ENCODE assay signal across 29 cellular contexts in the genomic region with DNA sequence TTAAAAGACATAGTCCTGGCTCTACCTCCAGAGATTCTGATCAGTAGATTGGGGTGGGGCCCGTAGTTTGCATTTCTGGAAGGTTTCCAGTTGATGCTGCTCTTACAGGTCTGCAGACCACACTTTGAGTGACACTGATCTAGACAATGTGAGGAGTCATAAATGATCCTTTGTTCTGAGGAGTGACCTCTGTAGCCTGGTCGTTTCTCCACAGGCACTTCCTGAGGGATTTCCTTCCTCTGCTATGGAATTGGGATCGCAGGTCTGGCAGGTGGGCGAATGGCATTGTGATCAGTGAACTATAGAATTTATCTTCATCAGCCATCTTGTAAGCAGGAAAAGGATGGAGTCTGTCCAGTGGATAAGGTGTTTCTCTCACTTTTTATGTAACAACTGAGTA. TPM values are rescaled to one million over a fixed set of nuclear protein-coding genes. Genes with fewer than 3 reads are reported as not detected.
DNase-seq lines count a peak whose midpoint lies in the region; ATAC-seq, FAIRE-seq and TF ChIP-seq lines count a peak whose summit lies in the region.
"Had no signal": no experiment of that assay in that cellular context is flagged by ENCODE, and none has a peak within 500 bp of the region (broad histone marks: within the 10 kb centered on the region; RNA-seq: fewer than 3 reads in every experiment).

No MANE protein-coding gene starts in this region.

- POLR2A ChIA-PET in activated CD4-positive, alpha-beta T cell treated with anti-CD3 and anti-CD28 coated beads, Interleukin-2, amount 10 ng/mL, durations not matched to agents 7 days and 5 days (lab: Charles Lee) = no interaction called here
- POLR2A ChIA-PET in K562 (lab: Yijun Ruan, JAX) (no interaction called here), HepG2 (lab: Yijun Ruan, JAX) (no interaction called here), PC-9 (lab: Charles Lee; ENCODE audit: unreplicated experiment) (no interaction called here)

- H3K4me3 Mint-ChIP-seq in activated CD4-positive, alpha-beta T cell treated with anti-CD3 and anti-CD28 coated beads, Interleukin-2, amount 10 ng/mL, durations not matched to agents 24 days and 14 days = no peak overlapping the region
- H3K4me3 Mint-ChIP-seq in activated CD4-positive, alpha-beta T cell treated with anti-CD3 and anti-CD28 coated beads, Interleukin-2, amount 10 ng/mL, durations not matched to agents 7 days and 5 days = no peak overlapping the region
- H3K4me3 Mint-ChIP-seq: activated B cell treated with CpG ODN at 0.5 μM for 24 hours; activated naive CD8-positive, alpha-beta T cell; memory B cell had no signal

- H3K36me3 ChIP-seq in K562 (ENCODE audit: control insufficient read depth, insufficient read depth, low read length) (peaks cover 84% of the 10 kb centered on the region), HepG2 (replicated peaks in 1 of 2; ENCODE audit: control insufficient read depth in 1 of 2, insufficient read depth in 2 of 2, low read length in 2 of 2) (peaks cover 3 to 29% of the 10 kb centered on the region in 2 experiments; a peak in 3 of 5 replicates), spleen (peaks cover 0 to 89% (median 55%) of the 10 kb centered on the region in 6 donors), PC-9 (ENCODE audit: low read depth) (peaks cover 51% of the 10 kb centered on the region)
- H3K36me3 ChIP-seq: ovary had no signal

- H3F3A ChIP-seq in PC-9 (ENCODE audit: insufficient read depth, low read depth) = 0 out of 2 replicates have a peak, but pooled peaks cover 3% of the 10 kb centered on the region

- H3K9me3 Mint-ChIP-seq in activated CD4-positive, alpha-beta T cell treated with anti-CD3 and anti-CD28 coated beads, Interleukin-2, amount 10 ng/mL, durations not matched to agents 24 days and 14 days = no peaks in the 10 kb centered on the region
- no peaks in the 10 kb centered on the region for H3K9me3 Mint-ChIP-seq in activated CD4-positive, alpha-beta T cell treated with anti-CD3 and anti-CD28 coated beads, Interleukin-2, amount 10 ng/mL, durations not matched to agents 7 days and 5 days
- H3K9me3 Mint-ChIP-seq: activated B cell treated with CpG ODN at 0.5 μM for 24 hours, memory B cell had no signal

- H3K27me3 Mint-ChIP-seq in activated CD4-positive, alpha-beta T cell treated with anti-CD3 and anti-CD28 coated beads, Interleukin-2, amount 10 ng/mL, durations not matched to agents 24 days and 14 days = no peaks in the 10 kb centered on the region
- H3K27me3 Mint-ChIP-seq in activated CD4-positive, alpha-beta T cell treated with anti-CD3 and anti-CD28 coated beads, Interleukin-2, amount 10 ng/mL, durations not matched to agents 7 days and 5 days = no peaks in the 10 kb centered on the region
- H3K27me3 Mint-ChIP-seq: activated B cell treated with CpG ODN at 0.5 μM for 24 hours; activated naive CD8-positive, alpha-beta T cell; memory B cell had no signal

- H4K20me1 ChIP-seq in K562 (replicated peaks; ENCODE audit: control insufficient read depth, insufficient read depth, low read length) (no peaks in the 10 kb centered on the region), HepG2 (ENCODE audit: insufficient read depth, low read length) (no peaks in the 10 kb centered on the region), PC-9 (ENCODE audit: insufficient read depth) (peaks cover 2% of the 10 kb centered on the region; the same call in 1 of the 2 replicates)

- H3K27ac ChIP-seq in K562 (ENCODE audit: extremely low read depth, low read depth, low read length) (no peak overlapping the region), HepG2 (ENCODE audit: extremely low read length, insufficient read depth, low read length) (no peak overlapping the region), spleen (no peak overlapping the region), PC-9 (no peak overlapping the region)
- H3K27ac ChIP-seq: KMS-11, ovary, testis had no signal

- H3K4me1 ChIP-seq in K562 (replicated peaks in 1 of 2; ENCODE audit: control insufficient read depth in 2 of 2, insufficient read depth in 2 of 2, low read length in 2 of 2) = peaks cover 0 to 10% of the 10 kb centered on the region in 2 experiments; a peak in 1 of 5 replicates
- H3K4me1 ChIP-seq in HepG2 (ENCODE audit: insufficient read depth, low read length) = peaks cover 25% of the 10 kb centered on the region
- H3K4me1 ChIP-seq in spleen = peaks cover 12 to 47% (median 27%) of the 10 kb centered on the region in 6 donors
- peaks cover 12% of the 10 kb centered on the region for H3K4me1 ChIP-seq in PC-9 (replicated peaks; ENCODE audit: insufficient read depth)

- TF ChIP-seq POLR2A in K562 (conservative IDR thresholded peaks at IDR 0.05) (no peak), HepG2 (IDR thresholded peaks at IDR 0.05; ENCODE audit: insufficient read depth in 1 of 2, low read depth in 2 of 2, low read length in 2 of 2) (no peak), spleen (IDR thresholded peaks at IDR 0.05) (no peak)

- peaks cover 20% of the 10 kb centered on the region for H3K4me1 Mint-ChIP-seq in activated CD4-positive, alpha-beta T cell treated with anti-CD3 and anti-CD28 coated beads, Interleukin-2, amount 10 ng/mL, durations not matched to agents 24 days and 14 days
- peaks cover 24% of the 10 kb centered on the region for H3K4me1 Mint-ChIP-seq in activated CD4-positive, alpha-beta T cell treated with anti-CD3 and anti-CD28 coated beads, Interleukin-2, amount 10 ng/mL, durations not matched to agents 7 days and 5 days

- WGBS in K562 (ENCODE audit: insufficient coverage, low coverage, missing lambda C conversion rate) = 79% methylated on average over 3 of the region's 4 CpGs
- WGBS in HepG2 (ENCODE audit: low lambda C conversion rate) = 59% methylated on average over 4 of the region's 4 CpGs
- WGBS in spleen, 5 donors = 56 to 71% (median 63%) methylated on average over 4 of the region's 4 CpGs

- ATAC-seq in K562 (peak; percentile 56), HepG2 (peak; percentile 66)
- ATAC-seq: stimulated activated naive CD8-positive, alpha-beta T cell treated with anti-CD3 and anti-CD28 coated beads, Interleukin-15, Interleukin-2, amounts not matched to agents 100 U/mL and 50 U/mL, for 24 hours had no signal

- H3K4me2 ChIP-seq in K562 (ENCODE audit: insufficient read depth, low read length) (no peak overlapping the region), HepG2 (ENCODE audit: low read depth, low read length) (no peak overlapping the region), PC-9 (no peak overlapping the region)
- H3K4me2 ChIP-seq: KMS-11 had no signal

- H3K9ac ChIP-seq in K562 (ENCODE audit: insufficient read depth in 1 of 2, low read depth in 2 of 2, low read length in 2 of 2) (no peak overlapping the region), HepG2 (ENCODE audit: insufficient read depth, low read depth, low read length) (no peak overlapping the region)
- H3K9ac ChIP-seq: KMS-11 had no signal

- no peak overlapping the region for H3K27ac Mint-ChIP-seq in activated CD4-positive, alpha-beta T cell treated with anti-CD3 and anti-CD28 coated beads, Interleukin-2, amount 10 ng/mL, durations not matched to agents 24 days and 14 days
- H3K27ac Mint-ChIP-seq in activated CD4-positive, alpha-beta T cell treated with anti-CD3 and anti-CD28 coated beads, Interleukin-2, amount 10 ng/mL, durations not matched to agents 7 days and 5 days = no peak overlapping the region
- H3K27ac Mint-ChIP-seq: activated B cell treated with CpG ODN at 0.5 μM for 24 hours; activated naive CD8-positive, alpha-beta T cell; memory B cell had no signal

- H3K4me3 ChIP-seq in K562 (no peak overlapping the region), HepG2 (replicated peaks in 1 of 3; ENCODE audit: insufficient read depth in 1 of 3, low read depth in 2 of 3, low read length in 3 of 3) (no peak overlapping the region), spleen (no peak overlapping the region), PC-9 (no peak overlapping the region)
- H3K4me3 ChIP-seq: ovary, testis had no signal

- no peak for TF ChIP-seq RAD21 in K562 (CRISPR knock-in tag; conservative IDR thresholded peaks at IDR 0.05 in 1 of 2, IDR thresholded peaks at IDR 0.05 in 1 of 2)
- TF ChIP-seq RAD21 in HepG2 (CRISPR knock-in tag; IDR thresholded peaks at IDR 0.05) = no peak

- intact Hi-C loops in activated CD4-positive, alpha-beta T cell treated with anti-CD3 and anti-CD28 coated beads, Interleukin-2, amount 10 ng/mL, durations not matched to agents 24 days and 14 days (cut with micrococcal nuclease) = loop anchor here (5.0 kb wide), 1 partner anchor 1578 kb away; the partner anchor contains the start of gene C3orf80
- intact Hi-C loops in K562 (cut with micrococcal nuclease) (loop anchor here (10.0 kb wide), 1 partner anchor 75 kb away; the partner anchor contains the start of gene MLF1), HepG2 (cut with micrococcal nuclease; ENCODE audit: unreplicated experiment) (loop anchor here (10.0 kb wide), 1 partner anchor 1035 kb away; no protein-coding TSS in a partner anchor), spleen (cut with DNase I; ENCODE audit: low total_unique reads) (no loop called here), PC-9 (cut with micrococcal nuclease; ENCODE audit: unreplicated experiment) (loop anchor here (10.0 kb wide), 1 partner anchor 1035 kb away; no protein-coding TSS in a partner anchor)

- DNase-seq in activated CD4-positive, alpha-beta T cell treated with anti-CD3 and anti-CD28 coated beads, Interleukin-2, amount 10 ng/mL, durations not matched to agents 24 days and 14 days = peak; percentile 35
- DNase-seq in activated CD4-positive, alpha-beta T cell treated with anti-CD3 and anti-CD28 coated beads, Interleukin-2, amount 10 ng/mL, durations not matched to agents 7 days and 5 days = no peak
- DNase-seq in HT1080 (ENCODE audit: low read depth) = peak; percentile 69
- peak in 3 of 4 experiments; percentile 21 to 34 (median 22) for DNase-seq in K562 (ENCODE audit: extremely low read depth in 1 of 4, low spot score in 3 of 4)
- peak; percentile 46 for DNase-seq in HepG2 (ENCODE audit: low spot score)
- DNase-seq in spleen = no peak
- no peak for DNase-seq in PC-9
- no peak for DNase-seq in stimulated activated CD4-positive, alpha-beta T cell treated with anti-CD3 and anti-CD28 coated beads, Interleukin-4, amount 100 ng/mL, for 4 hours
- DNase-seq: 8988T; activated B cell treated with CpG ODN at 0.5 μM for 24 hours; C1 segment of cervical spinal cord; COR-L47; DMS53; effector CD4-positive, alpha-beta T cell; MV-4-11; NCI-H1436; NCI-H2081 treated with DMSO at 0.1 percent for 48 hours; NCI-H226; ovary; retina; small intestine; stimulated activated naive CD8-positive, alpha-beta T cell treated with anti-CD3 and anti-CD28 coated beads, Interleukin-15, Interleukin-2, amounts not matched to agents 100 U/mL and 50 U/mL, for 24 hours; testis had no signal

- H3K9me1 ChIP-seq in K562 (ENCODE audit: control insufficient read depth, insufficient read depth, low read length) = no peaks in the 10 kb centered on the region

- H2AFZ ChIP-seq in K562 (ENCODE audit: low read depth, low read length) (no peak overlapping the region), HepG2 (ENCODE audit: low read length) (no peak overlapping the region), PC-9 (no peak overlapping the region)

- H3K36me3 Mint-ChIP-seq in activated CD4-positive, alpha-beta T cell treated with anti-CD3 and anti-CD28 coated beads, Interleukin-2, amount 10 ng/mL, durations not matched to agents 24 days and 14 days (ENCODE audit: low read depth) = peaks cover 54% of the 10 kb centered on the region
- H3K36me3 Mint-ChIP-seq in activated CD4-positive, alpha-beta T cell treated with anti-CD3 and anti-CD28 coated beads, Interleukin-2, amount 10 ng/mL, durations not matched to agents 7 days and 5 days (ENCODE audit: low read depth) = peaks cover 39% of the 10 kb centered on the region

- in situ Hi-C loops in K562 (cut with MboI) (loop anchor here (5.0 kb wide), 1 partner anchor 102 kb away; no protein-coding TSS in a partner anchor), HepG2 (cut with HindIII; ENCODE audit: extremely low pct_ligation_motif_present, low pct_unique_long_range_greater_than_20kb) (no loop called here)

- no peaks in the 10 kb centered on the region for H3K9me2 ChIP-seq in PC-9 (ENCODE audit: insufficient read depth)

- no peak for TF ChIP-seq CTCF in K562 (IDR thresholded peaks at IDR 0.05 in 2 of 3, conservative IDR thresholded peaks at IDR 0.05 in 1 of 3; ENCODE audit: insufficient read depth in 2 of 3, low read depth in 1 of 3, low read length in 3 of 3)
- no peak for TF ChIP-seq CTCF in HepG2 (CRISPR knock-in tag; IDR thresholded peaks at IDR 0.05)
- TF ChIP-seq CTCF in spleen (IDR thresholded peaks at IDR 0.05 in 8 of 11, conservative IDR thresholded peaks at IDR 0.05 in 3 of 11) = no peak
- no peak for TF ChIP-seq CTCF in PC-9 (conservative IDR thresholded peaks at IDR 0.05)

- no peaks in the 10 kb centered on the region for H3K9me3 ChIP-seq in K562 (replicated peaks; ENCODE audit: control insufficient read depth, insufficient read depth, low read depth, low read length)
- H3K9me3 ChIP-seq in HepG2 (ENCODE audit: low read length) = no peaks in the 10 kb centered on the region
- H3K9me3 ChIP-seq in spleen = no peaks in the 10 kb centered on the region
- no peaks in the 10 kb centered on the region for H3K9me3 ChIP-seq in PC-9 (ENCODE audit: insufficient read depth, low read depth)
- H3K9me3 ChIP-seq: ovary, testis had no signal

- CTCF ChIA-PET in activated CD4-positive, alpha-beta T cell treated with anti-CD3 and anti-CD28 coated beads, Interleukin-2, amount 10 ng/mL, durations not matched to agents 7 days and 5 days (lab: Charles Lee) = no interaction called here
- CTCF ChIA-PET in K562 (lab: Yijun Ruan, JAX; ENCODE audit: low intra/inter-chr PET ratio) (no interaction called here), HepG2 (lab: Yijun Ruan, JAX; ENCODE audit: low intra/inter-chr PET ratio, low total read pairs) (no interaction called here), PC-9 (lab: Charles Lee) (no interaction called here)

- BruUV-seq in K562 (replicated peaks; lab: Mats Ljungman, UMichigan) (no TSS peak), HepG2 (replicated peaks; lab: Mats Ljungman, UMichigan) (no TSS peak), PC-9 (replicated peaks; lab: Mats Ljungman, UMichigan) (no TSS peak)

- FAIRE-seq in K562 (lab: Jason Lieb, UNC) = no peak
- FAIRE-seq in HepG2 (lab: Jason Lieb, UNC) = peak; percentile 12
- FAIRE-seq: H54, RCC 7860, small intestine had no signal

- H3K27me3 ChIP-seq in K562 (ENCODE audit: control insufficient read depth in 2 of 2, insufficient read depth in 2 of 2, low read length in 2 of 2) = no peaks in the 10 kb centered on the region
- no peaks in the 10 kb centered on the region; a peak in 1 of 5 replicates for H3K27me3 ChIP-seq in HepG2 (ENCODE audit: control insufficient read depth in 1 of 2, insufficient read depth in 2 of 2, low read length in 2 of 2)
- H3K27me3 ChIP-seq in spleen (replicated peaks in 1 of 7) = no peaks in the 10 kb centered on the region
- H3K27me3 ChIP-seq in PC-9 (ENCODE audit: insufficient read depth, low read depth) = no peaks in the 10 kb centered on the region
- H3K27me3 ChIP-seq: ovary, testis had no signal

- TF ChIP-seq EP300 in K562 (IDR thresholded peaks at IDR 0.05; ENCODE audit: low read length) (no peak), HepG2 (IDR thresholded peaks at IDR 0.05; ENCODE audit: low read depth in 2 of 2, low read length in 2 of 2) (no peak), HepG2 (CRISPR knock-in tag; IDR thresholded peaks at IDR 0.05; ENCODE audit: borderline replicate concordance) (no peak)

- H3K79me2 ChIP-seq in K562 (ENCODE audit: control insufficient read depth, insufficient read depth, low read length) (peaks cover 39% of the 10 kb centered on the region), HepG2 (ENCODE audit: insufficient read depth, low read length) (peaks cover 20% of the 10 kb centered on the region), PC-9 (ENCODE audit: low read depth) (peaks cover 34% of the 10 kb centered on the region)

RNA-seq across cellular contexts. Expression of gene GFM1, which starts 5.5 kb away (rescaled TPM):
- 73.4 and 75.6 TPM in 2 replicates for total RNA-seq in activated CD4-positive, alpha-beta T cell treated with anti-CD3 and anti-CD28 coated beads, Interleukin-2, amount 10 ng/mL, durations not matched to agents 24 days and 14 days
- 10 to 100 TPM; 38.1 to 40.7 TPM for total RNA-seq in activated CD4-positive, alpha-beta T cell treated with anti-CD3 and anti-CD28 coated beads, Interleukin-2, amount 10 ng/mL, durations not matched to agents 7 days and 5 days
- 75.7 and 87.9 TPM in 2 replicates for total RNA-seq in HT1080 (2014; rRNA removed; shearing (Covaris generic))
- polyA plus RNA-seq in HT1080 (2015; cell fraction: cytosol; rRNA removed) = 40.7 and 65.4 TPM in 2 replicates
- polyA plus RNA-seq in HT1080 (2015; cell fraction: nucleus; rRNA removed) = 128 and 145 TPM in 2 replicates
- 45.4 and 126 TPM in 2 replicates for total RNA-seq in K562 (2011; cell fraction: chromatin; rRNA removed; ENCODE audit: low replicate concordance)
- total RNA-seq in K562 (2011; cell fraction: nucleolus; rRNA removed) = 31.7 and 37.6 TPM in 2 replicates
- total RNA-seq in K562 (2011; cell fraction: nucleoplasm; rRNA removed) = 67.2 and 108 TPM in 2 replicates
- total RNA-seq in K562 (2014; rRNA removed) (70.0 and 81.6 TPM in 2 replicates), K562 (2014; rRNA removed; fragmentation: Illumina TruSeq; extraction: Trizol) (85.2 and 92.0 TPM in 2 replicates), K562 (2015; rRNA removed; fragmentation: Illumina TruSeq; extraction: Trizol) (75.1 and 78.3 TPM in 2 replicates), K562 (2021) (79.0 and 86.7 TPM in 2 replicates), HepG2 (2016; rRNA removed; fragmentation: Illumina TruSeq; extraction: Trizol) (37.8 and 59.0 TPM in 2 replicates), spleen (10 to 100 TPM; 38.8 to 56.5 (median 49.3) TPM), PC-9 (2021) (43.0 and 45.4 TPM in 2 replicates)
- polyA plus RNA-seq in K562 (2011; rRNA removed) (33.1 and 54.9 TPM in 2 replicates), K562 (2014; fragmentation: Illumina TruSeq; extraction: Trizol) (64.8 and 68.5 TPM in 2 replicates), K562 (2014; fragmentation: Nextera tagmentation; extraction: Ambion mirVana) (10 to 100 TPM; 38.9 to 49.9 TPM), K562 (2014; rRNA removed) (52.8 and 68.7 TPM in 2 replicates), HepG2 (2011; rRNA removed) (9.6 and 10.5 TPM in 2 replicates), spleen (10 to 100 TPM; 11.8 to 13.1 (median 12.4) TPM)
- 13.9 and 15.4 TPM in 2 replicates for polyA plus RNA-seq in K562 (2011; cell fraction: cytosol; rRNA removed)
- 39.9 and 48.2 TPM in 2 replicates for polyA plus RNA-seq in K562 (2011; cell fraction: nucleus; rRNA removed)
- 24.3 and 41.2 TPM in 2 replicates for polyA plus RNA-seq in K562 (2012)
- 118 and 146 TPM in 2 replicates for polyA minus RNA-seq in K562 (2011; rRNA and poly(A)+ RNA removed)
- 23.9 and 41.8 TPM in 2 replicates for polyA minus RNA-seq in K562 (2011; cell fraction: cytosol; rRNA and poly(A)+ RNA removed)
- 52.4 and 86.2 TPM in 2 replicates for polyA minus RNA-seq in K562 (2011; cell fraction: nucleus; rRNA and poly(A)+ RNA removed)
- total RNA-seq in HepG2 (2016; cell fraction: cytosol; rRNA removed; fragmentation: Illumina TruSeq; extraction: Trizol; ENCODE audit: low read depth) = 10.0 and 10.7 TPM in 2 replicates
- 38.7 and 54.4 TPM in 2 replicates for total RNA-seq in HepG2 (2016; cell fraction: insoluble cytoplasmic fraction; rRNA removed; fragmentation: Illumina TruSeq; extraction: Trizol)
- 10.6 and 14.2 TPM in 2 replicates for total RNA-seq in HepG2 (2016; cell fraction: membrane; rRNA removed; fragmentation: Illumina TruSeq; extraction: Trizol)
- total RNA-seq in HepG2 (2016; cell fraction: nucleus; rRNA removed; fragmentation: Illumina TruSeq; extraction: Trizol) = 60.2 and 65.6 TPM in 2 replicates
- polyA plus RNA-seq in HepG2 (2011; cell fraction: cytosol; rRNA removed) = 4.9 and 7.3 TPM in 2 replicates
- 7.1 and 7.4 TPM in 2 replicates for polyA plus RNA-seq in HepG2 (2011; cell fraction: nucleus; rRNA removed)
- 12.7 and 15.4 TPM in 2 replicates for polyA plus RNA-seq in HepG2 (2012)
- polyA plus RNA-seq in HepG2 (2016; cell fraction: cytosol; fragmentation: Illumina TruSeq; extraction: Trizol; ENCODE audit: low read depth) = 1.5 and 1.7 TPM in 2 replicates
- polyA plus RNA-seq in HepG2 (2016; cell fraction: insoluble cytoplasmic fraction; fragmentation: Illumina TruSeq; extraction: Trizol; ENCODE audit: low read depth) = 23.9 and 32.4 TPM in 2 replicates
- 2.9 and 3.0 TPM in 2 replicates for polyA plus RNA-seq in HepG2 (2016; cell fraction: membrane; fragmentation: Illumina TruSeq; extraction: Trizol; ENCODE audit: low read depth)
- 36.9 and 42.6 TPM in 2 replicates for polyA plus RNA-seq in HepG2 (2016; cell fraction: nucleus; fragmentation: Illumina TruSeq; extraction: Trizol; ENCODE audit: insufficient read depth, low read depth)
- 15.5 and 48.8 TPM in 2 replicates for polyA minus RNA-seq in HepG2 (2011; rRNA and poly(A)+ RNA removed; ENCODE audit: low replicate concordance)
- 17.5 and 18.8 TPM in 2 replicates for polyA minus RNA-seq in HepG2 (2011; cell fraction: cytosol; rRNA and poly(A)+ RNA removed)
- 74.7 and 81.6 TPM in 2 replicates for polyA minus RNA-seq in HepG2 (2011; cell fraction: nucleus; rRNA and poly(A)+ RNA removed)

RNA-seq across cellular contexts. Expression of gene LXN, which starts 22.7 kb away (rescaled TPM):
- total RNA-seq in activated CD4-positive, alpha-beta T cell treated with anti-CD3 and anti-CD28 coated beads, Interleukin-2, amount 10 ng/mL, durations not matched to agents 24 days and 14 days = 15.1 and 16.2 TPM in 2 replicates
- 10 to 100 TPM in 1 of 2 experiments, 1 to 10 TPM in 1; 9.3 to 11.5 TPM for total RNA-seq in activated CD4-positive, alpha-beta T cell treated with anti-CD3 and anti-CD28 coated beads, Interleukin-2, amount 10 ng/mL, durations not matched to agents 7 days and 5 days
- total RNA-seq in HT1080 (2014; rRNA removed; shearing (Covaris generic)) = not detected in 2 replicates
- polyA plus RNA-seq in HT1080 (2015; cell fraction: cytosol; rRNA removed) = not detected in 2 replicates
- polyA plus RNA-seq in HT1080 (2015; cell fraction: nucleus; rRNA removed) = not detected in 2 replicates
- not detected in 2 replicates for total RNA-seq in K562 (2011; cell fraction: chromatin; rRNA removed; ENCODE audit: low replicate concordance)
- total RNA-seq in K562 (2011; cell fraction: nucleolus; rRNA removed) = not detected in 2 replicates
- total RNA-seq in K562 (2011; cell fraction: nucleoplasm; rRNA removed) = not detected in 2 replicates
- total RNA-seq in K562 (2014; rRNA removed) (not detected in 2 replicates), K562 (2014; rRNA removed; fragmentation: Illumina TruSeq; extraction: Trizol) (not detected in 2 replicates), K562 (2015; rRNA removed; fragmentation: Illumina TruSeq; extraction: Trizol) (not detected in 2 replicates), K562 (2021) (0.13 and 0.34 TPM in 2 replicates), HepG2 (2016; rRNA removed; fragmentation: Illumina TruSeq; extraction: Trizol) (not detected in 2 replicates), spleen (10 to 100 TPM in 4 of 7 donors, 1 to 10 TPM in 3; 7.9 to 17.3 (median 11.3) TPM), PC-9 (2021) (not detected in 2 replicates)
- polyA plus RNA-seq in K562 (2011; rRNA removed) (not detected in 2 replicates), K562 (2014; fragmentation: Illumina TruSeq; extraction: Trizol) (not detected in 2 replicates), K562 (2014; fragmentation: Nextera tagmentation; extraction: Ambion mirVana) (under 1 TPM in 1 of 2 experiments, not detected in 1; 0.08 TPM), K562 (2014; rRNA removed) (not detected in 2 replicates), HepG2 (2011; rRNA removed) (not detected in 2 replicates), spleen (10 to 100 TPM; 12.3 to 18.6 (median 16.0) TPM)
- polyA plus RNA-seq in K562 (2011; cell fraction: cytosol; rRNA removed) = not detected in 2 replicates
- polyA plus RNA-seq in K562 (2011; cell fraction: nucleus; rRNA removed) = not detected in 2 replicates
- polyA plus RNA-seq in K562 (2012) = not detected in 2 replicates
- polyA minus RNA-seq in K562 (2011; rRNA and poly(A)+ RNA removed) = not detected in 2 replicates
- not detected in 2 replicates for polyA minus RNA-seq in K562 (2011; cell fraction: cytosol; rRNA and poly(A)+ RNA removed)
- not detected in 2 replicates for polyA minus RNA-seq in K562 (2011; cell fraction: nucleus; rRNA and poly(A)+ RNA removed)
- total RNA-seq in HepG2 (2016; cell fraction: cytosol; rRNA removed; fragmentation: Illumina TruSeq; extraction: Trizol; ENCODE audit: low read depth) = not detected in 2 replicates
- not detected in 2 replicates for total RNA-seq in HepG2 (2016; cell fraction: insoluble cytoplasmic fraction; rRNA removed; fragmentation: Illumina TruSeq; extraction: Trizol)
- not detected in 2 replicates for total RNA-seq in HepG2 (2016; cell fraction: membrane; rRNA removed; fragmentation: Illumina TruSeq; extraction: Trizol)
- not detected in 2 replicates for total RNA-seq in HepG2 (2016; cell fraction: nucleus; rRNA removed; fragmentation: Illumina TruSeq; extraction: Trizol)
- not detected in 2 replicates for polyA plus RNA-seq in HepG2 (2011; cell fraction: cytosol; rRNA removed)
- polyA plus RNA-seq in HepG2 (2011; cell fraction: nucleus; rRNA removed) = not detected in 2 replicates
- not detected in 2 replicates for polyA plus RNA-seq in HepG2 (2012)
- not detected in 2 replicates for polyA plus RNA-seq in HepG2 (2016; cell fraction: cytosol; fragmentation: Illumina TruSeq; extraction: Trizol; ENCODE audit: low read depth)
- polyA plus RNA-seq in HepG2 (2016; cell fraction: insoluble cytoplasmic fraction; fragmentation: Illumina TruSeq; extraction: Trizol; ENCODE audit: low read depth) = not detected in 2 replicates
- not detected in 2 replicates for polyA plus RNA-seq in HepG2 (2016; cell fraction: membrane; fragmentation: Illumina TruSeq; extraction: Trizol; ENCODE audit: low read depth)
- polyA plus RNA-seq in HepG2 (2016; cell fraction: nucleus; fragmentation: Illumina TruSeq; extraction: Trizol; ENCODE audit: insufficient read depth, low read depth) = not detected in 2 replicates
- polyA minus RNA-seq in HepG2 (2011; rRNA and poly(A)+ RNA removed; ENCODE audit: low replicate concordance) = 10.7 TPM in 1 of 2 replicates, not detected in the other
- polyA minus RNA-seq in HepG2 (2011; cell fraction: cytosol; rRNA and poly(A)+ RNA removed) = 0.53 TPM in 1 of 2 replicates, not detected in the other
- not detected in 2 replicates for polyA minus RNA-seq in HepG2 (2011; cell fraction: nucleus; rRNA and poly(A)+ RNA removed)
- total RNA-seq: G401 had no signal

Comparison
In these comparisons a context has a peak if more than half of its experiments do, and no peak if none do; other contexts are left out.
1. DNase-seq: peak in activated CD4-positive, alpha-beta T cell treated with anti-CD3 and anti-CD28 coated beads, Interleukin-2, amount 10 ng/mL, durations not matched to agents 24 days and 14 days (single experiment), HT1080 (single experiment), K562 (3 of 4) and HepG2 (single experiment); none in activated CD4-positive, alpha-beta T cell treated with anti-CD3 and anti-CD28 coated beads, Interleukin-2, amount 10 ng/mL, durations not matched to agents 7 days and 5 days (single experiment), spleen (single experiment), PC-9 (0 of 2) and stimulated activated CD4-positive, alpha-beta T cell treated with anti-CD3 and anti-CD28 coated beads, Interleukin-4, amount 100 ng/mL, for 4 hours (0 of 2).